Comparison of ENCODE assay signal across 18 cellular contexts in the genomic region with DNA sequence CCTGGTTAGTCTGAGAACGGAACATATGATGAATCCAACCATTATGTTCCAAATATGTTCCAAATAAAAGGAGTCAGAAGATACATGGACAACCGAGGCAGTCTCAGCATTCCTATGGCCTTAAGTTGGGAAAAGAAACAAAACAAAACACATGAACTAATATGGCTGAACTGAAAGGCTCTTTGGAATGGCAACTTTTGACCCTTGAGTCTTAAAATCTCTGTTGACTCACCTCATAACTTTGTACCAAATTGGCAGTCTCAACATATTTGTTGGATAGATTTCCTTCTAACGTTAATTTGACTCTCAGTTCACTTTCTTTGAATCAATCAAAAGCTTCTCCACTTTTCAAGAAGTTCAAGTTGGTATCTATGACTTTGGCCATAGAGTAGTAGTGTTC.
A peak's percentile ranks its signal among the peaks of the same experiment; 100 is the strongest.
DNase-seq lines count a peak whose midpoint lies in the region; ATAC-seq, FAIRE-seq and TF ChIP-seq lines count a peak whose summit lies in the region.
"Had no signal": no experiment of that assay in that cellular context is flagged by ENCODE, and none has a peak within 500 bp of the region (broad histone marks: within the 10 kb centered on the region; RNA-seq: fewer than 3 reads in every experiment).

No MANE protein-coding gene starts in this region.

- 37 to 39% methylated on average over 3 of the region's 3 CpGs for WGBS in pancreas, 2 donors

- H3K27ac ChIP-seq in temporal lobe (ENCODE audit: low read depth, low read length) (peak overlapping the region; percentile 20), pancreas (no peak overlapping the region)
- H3K27ac ChIP-seq: HL-60, SJSA1 had no signal

- H3K9me3 ChIP-seq in pancreas, result no peaks in the 10 kb centered on the region
- H3K9me3 ChIP-seq: MG63, SJSA1 had no signal

- intact Hi-C loops in pancreas (cut with DNase I), result no loop called here

- TF ChIP-seq CTCF in choroid plexus epithelial cell (conservative IDR thresholded peaks at IDR 0.05; ENCODE audit: low read depth, low read length) (no peak), pancreas (IDR thresholded peaks at IDR 0.05) (no peak)

- no peaks in the 10 kb centered on the region for H3K36me3 ChIP-seq in pancreas
- H3K36me3 ChIP-seq: MG63, SJSA1 had no signal

- H3K4me1 ChIP-seq in pancreas, result no peaks in the 10 kb centered on the region
- H3K4me1 ChIP-seq: SJSA1 had no signal

- H3K4me3 ChIP-seq in choroid plexus epithelial cell (ENCODE audit: low read depth, low read length) (no peak overlapping the region), pancreas (no peak overlapping the region)
- H3K4me3 ChIP-seq: MG63, SJSA1 had no signal

- H3K27me3 ChIP-seq in pancreas, result no peaks in the 10 kb centered on the region
- H3K27me3 ChIP-seq: MG63, SJSA1 had no signal

- DNase-seq in M059J (ENCODE audit: low read depth) (peak; percentile 62), choroid plexus epithelial cell (ENCODE audit: low read depth) (peak; percentile 80), iris pigment epithelial cell (ENCODE audit: low read depth) (peak; percentile 89), pancreas (no peak), ecto neural progenitor cell (ENCODE audit: low spot score) (no peak)
- DNase-seq: GF-D8, H9, Karpas-422, MG63, NCI-H1092, NCI-H1436 treated with DMSO at 0.1 percent for 48 hours, NCI-H2029, NCI-H526 had no signal

- ATAC-seq in HG02938 (IDR thresholded peaks at IDR 0.05; ENCODE audit: unreplicated experiment) (no peak), pancreas (no peak)
- ATAC-seq: Panc1 had no signal

- no peak for FAIRE-seq in pancreas (lab: Jason Lieb, UNC)

Comparison
In these comparisons a context has a peak if more than half of its experiments do, and no peak if none do; other contexts are left out.
1. DNase-seq: peak in M059J (single experiment), choroid plexus epithelial cell (single experiment) and iris pigment epithelial cell (single experiment); none in pancreas (0 of 6) and ecto neural progenitor cell (single experiment).